Comparison of ENCODE assay signal across 1 cellular context in the genomic region with DNA sequence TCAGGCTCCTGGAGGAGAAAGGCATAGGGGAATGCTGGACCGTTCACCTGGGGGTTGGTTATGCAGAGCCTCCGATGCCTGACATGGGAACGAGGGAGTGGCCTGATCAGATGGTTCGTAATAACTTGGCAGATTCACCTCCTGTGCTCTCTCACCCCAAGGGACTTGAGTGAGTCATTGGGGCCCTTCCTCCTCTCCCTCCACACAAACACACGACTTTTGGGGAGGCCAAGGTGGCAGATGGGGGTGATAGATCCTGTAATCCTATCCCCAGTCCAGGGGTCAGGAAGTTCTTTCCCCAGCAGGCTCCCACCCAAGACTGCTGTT.
TF ChIP-seq lines count a peak whose summit lies in the region.

No MANE protein-coding gene starts in this region.

TF ChIP-seq in HepG2, 621 proteins besides CTCF, POLR2A, EP300 and RAD21:
- TF ChIP-seq CREB1 (IDR thresholded peaks at IDR 0.05), result no peak
- no peak for TF ChIP-seq CREB1 (CRISPR knock-in tag; IDR thresholded peaks at IDR 0.05)
- no peak for TF ChIP-seq ZNF577 (CRISPR knock-in tag; IDR thresholded peaks at IDR 0.05; ENCODE audit: borderline replicate concordance, low read depth)
- TF ChIP-seq SP4 (CRISPR knock-in tag; IDR thresholded peaks at IDR 0.05), result no peak
- TF ChIP-seq, protein P1, sequence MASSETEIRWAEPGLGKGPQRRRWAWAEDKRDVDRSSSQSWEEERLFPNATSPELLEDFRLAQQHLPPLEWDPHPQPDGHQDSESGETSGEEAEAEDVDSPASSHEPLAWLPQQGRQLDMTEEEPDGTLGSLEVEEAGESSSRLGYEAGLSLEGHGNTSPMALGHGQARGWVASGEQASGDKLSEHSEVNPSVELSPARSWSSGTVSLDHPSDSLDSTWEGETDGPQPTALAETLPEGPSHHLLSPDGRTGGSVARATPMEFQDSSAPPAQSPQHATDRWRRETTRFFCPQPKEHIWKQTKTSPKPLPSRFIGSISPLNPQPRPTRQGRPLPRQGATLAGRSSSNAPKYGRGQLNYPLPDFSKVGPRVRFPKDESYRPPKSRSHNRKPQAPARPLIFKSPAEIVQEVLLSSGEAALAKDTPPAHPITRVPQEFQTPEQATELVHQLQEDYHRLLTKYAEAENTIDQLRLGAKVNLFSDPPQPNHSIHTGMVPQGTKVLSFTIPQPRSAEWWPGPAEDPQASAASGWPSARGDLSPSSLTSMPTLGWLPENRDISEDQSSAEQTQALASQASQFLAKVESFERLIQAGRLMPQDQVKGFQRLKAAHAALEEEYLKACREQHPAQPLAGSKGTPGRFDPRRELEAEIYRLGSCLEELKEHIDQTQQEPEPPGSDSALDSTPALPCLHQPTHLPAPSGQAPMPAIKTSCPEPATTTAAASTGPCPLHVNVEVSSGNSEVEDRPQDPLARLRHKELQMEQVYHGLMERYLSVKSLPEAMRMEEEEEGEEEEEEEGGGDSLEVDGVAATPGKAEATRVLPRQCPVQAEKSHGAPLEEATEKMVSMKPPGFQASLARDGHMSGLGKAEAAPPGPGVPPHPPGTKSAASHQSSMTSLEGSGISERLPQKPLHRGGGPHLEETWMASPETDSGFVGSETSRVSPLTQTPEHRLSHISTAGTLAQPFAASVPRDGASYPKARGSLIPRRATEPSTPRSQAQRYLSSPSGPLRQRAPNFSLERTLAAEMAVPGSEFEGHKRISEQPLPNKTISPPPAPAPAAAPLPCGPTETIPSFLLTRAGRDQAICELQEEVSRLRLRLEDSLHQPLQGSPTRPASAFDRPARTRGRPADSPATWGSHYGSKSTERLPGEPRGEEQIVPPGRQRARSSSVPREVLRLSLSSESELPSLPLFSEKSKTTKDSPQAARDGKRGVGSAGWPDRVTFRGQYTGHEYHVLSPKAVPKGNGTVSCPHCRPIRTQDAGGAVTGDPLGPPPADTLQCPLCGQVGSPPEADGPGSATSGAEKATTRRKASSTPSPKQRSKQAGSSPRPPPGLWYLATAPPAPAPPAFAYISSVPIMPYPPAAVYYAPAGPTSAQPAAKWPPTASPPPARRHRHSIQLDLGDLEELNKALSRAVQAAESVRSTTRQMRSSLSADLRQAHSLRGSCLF (CRISPR knock-in tag; IDR thresholded peaks at IDR 0.05; ENCODE audit: borderline replicate concordance), result no peak
- no peak for TF ChIP-seq SIX4 (CRISPR knock-in tag; IDR thresholded peaks at IDR 0.05)
- TF ChIP-seq, protein P2, sequence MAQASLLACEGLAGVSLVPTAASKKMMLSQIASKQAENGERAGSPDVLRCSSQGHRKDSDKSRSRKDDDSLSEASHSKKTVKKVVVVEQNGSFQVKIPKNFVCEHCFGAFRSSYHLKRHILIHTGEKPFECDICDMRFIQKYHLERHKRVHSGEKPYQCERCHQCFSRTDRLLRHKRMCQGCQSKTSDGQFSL (CRISPR knock-in tag; IDR thresholded peaks at IDR 0.05), result no peak
- TF ChIP-seq ZNF383 (CRISPR knock-in tag; IDR thresholded peaks at IDR 0.05; ENCODE audit: borderline replicate concordance), result no peak
- TF ChIP-seq ZNF556 (CRISPR knock-in tag; IDR thresholded peaks at IDR 0.05; ENCODE audit: borderline replicate concordance), result no peak
- TF ChIP-seq RNF2 (conservative IDR thresholded peaks at IDR 0.05; ENCODE audit: low read depth), result no peak
- TF ChIP-seq, protein P3, sequence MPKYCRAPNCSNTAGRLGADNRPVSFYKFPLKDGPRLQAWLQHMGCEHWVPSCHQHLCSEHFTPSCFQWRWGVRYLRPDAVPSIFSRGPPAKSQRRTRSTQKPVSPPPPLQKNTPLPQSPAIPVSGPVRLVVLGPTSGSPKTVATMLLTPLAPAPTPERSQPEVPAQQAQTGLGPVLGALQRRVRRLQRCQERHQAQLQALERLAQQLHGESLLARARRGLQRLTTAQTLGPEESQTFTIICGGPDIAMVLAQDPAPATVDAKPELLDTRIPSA (CRISPR knock-in tag; IDR thresholded peaks at IDR 0.05; ENCODE audit: borderline replicate concordance), result no peak
- TF ChIP-seq SMAD3 (CRISPR knock-in tag; IDR thresholded peaks at IDR 0.05), result no peak
